Comparison of ENCODE assay signal across 1 cellular context in genomic region chr22:21835378-21835777, GRCh38.
TF ChIP-seq lines count a peak whose summit lies in the region.

No MANE protein-coding gene starts in this region.

TF ChIP-seq in GM12878, 131 proteins besides CTCF, POLR2A, EP300 and RAD21:
- TF ChIP-seq KLF5 (IDR thresholded peaks at IDR 0.05; ENCODE audit: partially characterized antibody) (no peak), ZNF622 (IDR thresholded peaks at IDR 0.05) (no peak), PAX5 (IDR thresholded peaks at IDR 0.05; ENCODE audit: borderline replicate concordance, low read depth, low read length) (no peak), TCF7 (IDR thresholded peaks at IDR 0.05; ENCODE audit: borderline replicate concordance) (no peak), STAT3 (IDR thresholded peaks at IDR 0.05; ENCODE audit: low read depth, low read length) (no peak), STAT1 (conservative IDR thresholded peaks at IDR 0.05) (no peak), SPI1 (IDR thresholded peaks at IDR 0.05; ENCODE audit: borderline replicate concordance, insufficient read depth, low read depth, low read length) (no peak), DPF2 (IDR thresholded peaks at IDR 0.05) (no peak), CEBPZ (IDR thresholded peaks at IDR 0.05; ENCODE audit: low read depth, low read length) (no peak), YBX1 (IDR thresholded peaks at IDR 0.05) (no peak), MTA3 (IDR thresholded peaks at IDR 0.05; ENCODE audit: borderline replicate concordance, low read length) (no peak), TCF12 (IDR thresholded peaks at IDR 0.05; ENCODE audit: low read depth, low read length) (no peak), ASH2L (IDR thresholded peaks at IDR 0.05; ENCODE audit: borderline replicate concordance, low read depth) (no peak)
TF ChIP-seq in GM12878: peak in this region for 0.
